ENCODE assay signal across 22 cellular contexts in the genomic region with DNA sequence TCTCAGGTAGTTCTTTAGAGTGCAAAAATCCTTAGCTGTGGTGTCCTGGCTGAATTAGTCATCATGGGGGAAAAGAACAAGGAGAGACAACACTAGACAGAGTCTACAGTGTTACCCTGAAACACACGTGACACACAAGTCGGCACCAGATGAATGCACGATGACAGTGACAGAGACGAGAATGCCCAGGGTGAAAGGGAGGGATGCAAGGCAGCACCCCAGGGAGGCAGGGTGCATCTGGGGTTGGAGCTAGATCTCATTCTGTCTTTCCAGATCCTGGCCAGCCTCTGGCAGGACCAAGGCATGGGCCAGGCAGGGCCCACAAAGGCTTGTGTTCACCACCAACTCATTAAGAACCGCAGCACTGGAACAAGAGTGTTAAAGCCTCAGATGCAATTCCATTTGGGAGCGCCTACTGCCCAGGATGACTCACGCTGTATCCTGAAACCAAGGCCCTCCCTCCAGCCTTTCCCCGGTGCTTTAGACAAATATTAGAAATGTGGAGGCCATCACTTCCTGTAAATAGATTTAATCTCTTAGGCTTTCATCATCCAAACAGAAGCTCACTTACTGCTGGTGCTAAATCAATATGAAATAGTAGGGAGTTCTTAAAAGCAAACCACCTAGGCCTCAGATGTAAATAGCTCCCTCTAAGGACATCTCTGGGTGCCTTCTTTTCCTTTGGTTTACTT. TPM values are rescaled to one million over a fixed set of nuclear protein-coding genes. Genes with fewer than 3 reads are reported as not detected.
DNase-seq lines count a peak whose midpoint lies in the region; ATAC-seq and TF ChIP-seq lines count a peak whose summit lies in the region.
"Had no signal": no experiment of that assay in that cellular context is flagged by ENCODE, and none has a peak within 500 bp of the region (broad histone marks: within the 10 kb centered on the region; RNA-seq: fewer than 3 reads in every experiment).

No MANE protein-coding gene starts in this region.

- TF ChIP-seq CTCF in MCF 10A (IDR thresholded peaks at IDR 0.05; ENCODE audit: unreplicated experiment): no peak

- CTCF ChIA-PET in MCF 10A (lab: Yijun Ruan, JAX): interaction anchor here (0.6 to 1.1 kb wide), 8 partner anchors 9 to 593 kb away, joined by 3 to 7 read pairs (median 3); no protein-coding TSS in a partner anchor

- H3K9me3 Mint-ChIP-seq in MCF 10A (ENCODE audit: unreplicated experiment): no peaks in the 10 kb centered on the region

- DNase-seq in AG20443 (ENCODE audit: low spot score): peak; percentile 33
- DNase-seq in LoVo (ENCODE audit: low spot score): peak; percentile 1
- DNase-seq in MCF 10A (ENCODE audit: unreplicated experiment): peak; percentile 93
- DNase-seq in kidney tubule cell (ENCODE audit: low spot score): peak; percentile 8
- DNase-seq in left lobe of liver (ENCODE audit: low spot score): no peak
- no peak for DNase-seq in erythroblast (lab: John Stamatoyannopoulos, UW)
- DNase-seq in stimulated activated CD4-positive, alpha-beta T cell treated with anti-CD3 and anti-CD28 coated beads, Interleukin-4, amount 100 ng/mL, for 4 hours: no peak
- DNase-seq: activated CD4-positive, alpha-beta T cell treated with anti-CD3 and anti-CD28 coated beads for 1 hour; C1 segment of cervical spinal cord; hypothalamus; IMR-90; MV-4-11; NCI-H187; NCI-H524; OCI-M1; T-helper 2 cell; testis had no signal

- no peak overlapping the region for H3K4me3 Mint-ChIP-seq in MCF 10A (ENCODE audit: unreplicated experiment)
- H3K4me3 Mint-ChIP-seq: activated T-helper 17 cell treated with anti-CD3 and anti-CD28 coated beads, Interleukin-2, amount 50 U/mL, for 72 hours; nephron had no signal

- POLR2A ChIA-PET in MCF 10A (lab: Yijun Ruan, JAX): interaction anchor here (0.7 to 2.6 kb wide), 7 partner anchors 10 to 64 kb away, joined by 3 to 19 read pairs (median 4); a partner anchor contains a TSS

- peak overlapping the region; percentile 84 for H3K27ac Mint-ChIP-seq in MCF 10A (ENCODE audit: low read depth, unreplicated experiment)
- H3K27ac Mint-ChIP-seq: activated T-helper 17 cell treated with anti-CD3 and anti-CD28 coated beads, Interleukin-2, amount 50 U/mL, for 72 hours; nephron had no signal

- H3K36me3 Mint-ChIP-seq in MCF 10A (ENCODE audit: insufficient read depth, unreplicated experiment): peaks cover 11% of the 10 kb centered on the region

- peaks cover 42% of the 10 kb centered on the region for H3K4me1 Mint-ChIP-seq in MCF 10A (ENCODE audit: insufficient read depth, unreplicated experiment)
- H3K4me1 Mint-ChIP-seq: activated T-helper 17 cell treated with anti-CD3 and anti-CD28 coated beads, Interleukin-2, amount 50 U/mL, for 72 hours; nephron had no signal

- no peak for TF ChIP-seq POLR2A in erythroblast (IDR thresholded peaks at IDR 0.05; ENCODE audit: low read length)

- no TSS peak for BruUV-seq in MCF 10A (replicated peaks; lab: Mats Ljungman, UMichigan)

- no peaks in the 10 kb centered on the region for H3K27me3 Mint-ChIP-seq in MCF 10A (ENCODE audit: insufficient read depth, unreplicated experiment)
- H3K27me3 Mint-ChIP-seq: activated T-helper 17 cell treated with anti-CD3 and anti-CD28 coated beads, Interleukin-2, amount 50 U/mL, for 72 hours had no signal

- no peak for ATAC-seq in GM21723 (IDR thresholded peaks at IDR 0.05; ENCODE audit: unreplicated experiment)
- no peak for ATAC-seq in left lobe of liver
- ATAC-seq: A549; activated T-helper 17 cell treated with anti-CD3 and anti-CD28 coated beads, Interleukin-2, amount 50 U/mL, for 72 hours had no signal

- intact Hi-C loops in MCF 10A (cut with micrococcal nuclease): no loop called here

RNA-seq across cellular contexts. Expression of a gene that starts 56.1 kb away (rescaled TPM):
- 35.4 and 43.4 TPM in 2 replicates for total RNA-seq in MCF 10A (2022)
- total RNA-seq in left lobe of liver: not detected
- total RNA-seq: activated CD8-positive, alpha-beta memory T cell treated with anti-CD3 and anti-CD28 coated beads for 36 hours; activated T-helper 17 cell treated with anti-CD3 and anti-CD28 coated beads, Interleukin-2, amount 50 U/mL, for 72 hours had no signal

Comparison
In these comparisons a context has a peak if more than half of its experiments do, and no peak if none do; other contexts are left out.
1. DNase-seq: peak in AG20443 (single experiment), LoVo (single experiment), MCF 10A (single experiment) and kidney tubule cell (single experiment); none in left lobe of liver (single experiment), erythroblast (0 of 2) and stimulated activated CD4-positive, alpha-beta T cell treated with anti-CD3 and anti-CD28 coated beads, Interleukin-4, amount 100 ng/mL, for 4 hours (0 of 2).
2. RNA of a gene that starts 56.1 kb away (total RNA-seq): 35.4 to 43.4 TPM in MCF 10A; not detected in left lobe of liver (single experiment); every median in the first group is over 10 times any median in the second.